1 cellular context compared by ENCODE assay signal in the genomic region with DNA sequence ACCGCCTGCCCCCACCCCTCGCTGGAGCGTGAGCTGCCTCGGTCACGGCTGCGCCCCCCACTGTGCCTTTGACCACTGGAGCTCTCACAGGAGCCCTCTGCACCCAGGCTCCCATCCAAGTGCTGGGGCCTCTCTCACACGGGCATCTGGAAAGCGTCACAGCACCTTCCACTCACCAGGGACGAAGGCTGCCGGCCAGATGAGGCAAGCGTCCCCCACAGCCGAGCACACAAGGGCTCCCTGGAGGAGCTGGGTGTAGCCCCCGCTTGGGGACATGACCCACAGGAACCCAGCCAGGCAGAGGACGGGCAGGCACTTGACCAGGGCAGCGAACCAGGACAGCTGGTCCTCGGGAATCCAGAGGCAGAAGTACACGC.
A peak's percentile ranks its signal among the peaks of the same experiment; 100 is the strongest.
TF ChIP-seq lines count a peak whose summit lies in the region.

No MANE protein-coding gene starts in this region.

TF ChIP-seq in H1, 55 proteins besides CTCF, POLR2A, EP300 and RAD21:
- no peak for TF ChIP-seq RXRA (IDR thresholded peaks at IDR 0.05; ENCODE audit: insufficient read depth, low read depth, low read length)
- 0 out of 2 replicates have a peak, but pooled peaks have one; percentile 2 for TF ChIP-seq POLR2AphosphoS5 (IDR thresholded peaks at IDR 0.05; ENCODE audit: low read depth, low read length)
- TF ChIP-seq CBX5 (IDR thresholded peaks at IDR 0.05; ENCODE audit: low read depth, low read length) = no peak
- TF ChIP-seq TAF7 (optimal IDR thresholded peaks at IDR 0.05; ENCODE audit: borderline replicate concordance, low read depth, low read length) = no peak
